Comparison of ENCODE assay signal across 7 cellular contexts in the genomic region with DNA sequence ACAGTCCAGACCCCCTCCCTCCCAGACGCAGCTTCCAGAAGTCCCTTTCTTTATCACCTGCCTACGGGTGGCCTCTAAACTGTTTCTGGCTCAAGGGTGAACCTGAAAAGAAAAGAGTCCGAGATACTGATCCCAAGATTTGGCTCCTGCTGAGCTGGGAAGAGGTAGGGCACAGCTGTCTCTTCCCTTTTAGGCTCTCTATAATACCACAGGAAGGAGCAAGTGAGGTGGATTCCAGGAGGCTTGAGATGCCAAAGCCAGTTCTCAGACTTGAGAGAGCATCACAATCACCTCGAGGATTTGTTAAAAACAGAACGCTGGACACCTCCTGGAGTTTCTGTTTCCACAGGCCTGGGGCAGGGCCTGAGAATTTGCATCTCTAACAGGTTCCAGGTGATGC. TPM values are rescaled to one million over a fixed set of nuclear protein-coding genes. Genes with fewer than 3 reads are reported as not detected.
"Had no signal": no experiment of that assay in that cellular context is flagged by ENCODE, and none has a peak within 500 bp of the region (broad histone marks: within the 10 kb centered on the region; RNA-seq: fewer than 3 reads in every experiment).

No MANE protein-coding gene starts in this region.

- H3K9ac ChIP-seq: GM23248 had no signal

- ATAC-seq: HepG2 had no signal

- H3K27ac ChIP-seq: GM23248, HL-60 had no signal

- H3K4me3 ChIP-seq: GM23248 had no signal

- H2AFZ ChIP-seq: GM23248 had no signal

- DNase-seq: GM23248, GOT3, H9, HCEC 1CT had no signal

RNA-seq across cellular contexts. Expression of gene ST8SIA2, which starts 12.3 kb away (rescaled TPM):
- total RNA-seq: GM23248, HepG2 had no signal
- polyA plus RNA-seq: GM23248, HepG2, IgD-negative memory B cell had no signal
